ENCODE assay signal across 2 cellular contexts in genomic region chr1:205699416-205699815, GRCh38.
TF ChIP-seq lines count a peak whose summit lies in the region.

No MANE protein-coding gene starts in this region.

TF ChIP-seq in liver, 16 proteins besides CTCF, POLR2A, EP300 and RAD21:
- TF ChIP-seq RXRA (IDR thresholded peaks at IDR 0.05) (peak in 1 of 2 donors; percentile 21), MAX (IDR thresholded peaks at IDR 0.05) (no peak), FOXA1 (IDR thresholded peaks at IDR 0.05) (no peak), HNF4A (conservative IDR thresholded peaks at IDR 0.05) (peak; percentile 12 to 26), ZBTB33 (IDR thresholded peaks at IDR 0.05) (no peak), NR2F2 (IDR thresholded peaks at IDR 0.05) (no peak), EGR1 (IDR thresholded peaks at IDR 0.05; ENCODE audit: low read depth in 2 of 2) (no peak)

TF ChIP-seq in HepG2, 621 proteins besides CTCF, POLR2A, EP300 and RAD21:
- TF ChIP-seq ZBTB20 (CRISPR knock-in tag; IDR thresholded peaks at IDR 0.05; ENCODE audit: borderline replicate concordance, low read depth): no peak
- no peak for TF ChIP-seq MXD4 (CRISPR knock-in tag; IDR thresholded peaks at IDR 0.05)
- no peak for TF ChIP-seq HIVEP1 (CRISPR knock-in tag; IDR thresholded peaks at IDR 0.05)
- no peak for TF ChIP-seq ZNF563 (CRISPR knock-in tag; IDR thresholded peaks at IDR 0.05)
